In genomic region chr2:173990970-173991819, GRCh38 we compare ENCODE assay signal across 9 cellular contexts. TPM values are rescaled to one million over a fixed set of nuclear protein-coding genes. Genes with fewer than 3 reads are reported as not detected.
DNase-seq lines count a peak whose midpoint lies in the region; ATAC-seq, FAIRE-seq and TF ChIP-seq lines count a peak whose summit lies in the region.
"Had no signal": no experiment of that assay in that cellular context is flagged by ENCODE, and none has a peak within 500 bp of the region (broad histone marks: within the 10 kb centered on the region; RNA-seq: fewer than 3 reads in every experiment).

No MANE protein-coding gene starts in this region.

- no peak overlapping the region for H3K4me3 ChIP-seq in SK-N-SH (ENCODE audit: low read depth in 2 of 2, low read length in 1 of 2)
- peak overlapping the region in 1 of 3 experiments; percentile 35 for H3K4me3 ChIP-seq in keratinocyte (ENCODE audit: control insufficient read depth in 2 of 3, extremely low read depth in 1 of 3, insufficient read depth in 2 of 3, low read depth in 1 of 3, low read length in 3 of 3)
- H3K4me3 ChIP-seq in upper lobe of right lung, result no peak overlapping the region

- H3K36me3 ChIP-seq in SK-N-SH (replicated peaks in 1 of 2; ENCODE audit: control insufficient read depth in 1 of 2, insufficient read depth in 2 of 2, low read length in 1 of 2), result no peaks in the 10 kb centered on the region
- H3K36me3 ChIP-seq in keratinocyte (ENCODE audit: control insufficient read depth in 2 of 2, extremely low read depth in 1 of 2, insufficient read depth in 2 of 2, low read length in 2 of 2), result no peaks in the 10 kb centered on the region
- H3K36me3 ChIP-seq in upper lobe of right lung, result no peaks in the 10 kb centered on the region

- H3K36me3 Mint-ChIP-seq in T-cell, result no peaks in the 10 kb centered on the region

- WGBS in SK-N-SH (ENCODE audit: low lambda C conversion rate), result 57% methylated on average over 12 of the region's 13 CpGs

- no peak overlapping the region for H2AFZ ChIP-seq in SK-N-SH (ENCODE audit: low read depth)
- H2AFZ ChIP-seq in keratinocyte (ENCODE audit: control insufficient read depth, low read length), result peak overlapping the region; percentile 55

- ATAC-seq in GM18511 (IDR thresholded peaks at IDR 0.05; ENCODE audit: unreplicated experiment) (peak; percentile 79), HG02798 (IDR thresholded peaks at IDR 0.05; ENCODE audit: poor library complexity, unreplicated experiment) (peak; percentile 84), upper lobe of right lung (peak; percentile 69), T-cell (replicated peaks in 1 of 4) (no peak)

- H3K27me3 ChIP-seq in SK-N-SH (ENCODE audit: insufficient read depth) (no peaks in the 10 kb centered on the region), keratinocyte (ENCODE audit: control insufficient read depth, extremely low read depth, insufficient read depth, low read length) (no peaks in the 10 kb centered on the region), upper lobe of right lung (no peaks in the 10 kb centered on the region)

- no peak for TF ChIP-seq EP300 in SK-N-SH (IDR thresholded peaks at IDR 0.05; ENCODE audit: borderline replicate concordance in 1 of 2, low read depth in 1 of 2, low read length in 1 of 2)

- peaks cover 0 to 6% (median under 1%) of the 10 kb centered on the region in 3 donors for H3K4me1 Mint-ChIP-seq in T-cell

- no peak overlapping the region for H3K27ac Mint-ChIP-seq in T-cell

- no peaks in the 10 kb centered on the region for H3K9me2 ChIP-seq in SK-N-SH

- no peak overlapping the region for H3K4me3 Mint-ChIP-seq in T-cell

- H3K4me2 ChIP-seq in SK-N-SH (0 out of 2 replicates have a peak overlapping the region, but pooled peaks have one; percentile 6), keratinocyte (ENCODE audit: control insufficient read depth, extremely low read depth, insufficient read depth, low read depth, low read length) (peak overlapping the region; percentile 63)

- no peaks in the 10 kb centered on the region for H3K9me1 ChIP-seq in keratinocyte (ENCODE audit: control insufficient read depth, extremely low read depth, insufficient read depth, low read length)

- dilution Hi-C loops in keratinocyte (cut with MboI; ENCODE audit: extremely low pct_ligation_motif_present, low sequenced_read_pairs), result no loop called here

- FAIRE-seq in keratinocyte (lab: Jason Lieb, UNC), result peak; percentile 64
- FAIRE-seq: endometrium had no signal

- DNase-seq in SK-N-SH (peak; percentile 43), keratinocyte (ENCODE audit: low read depth, low spot score) (no peak), upper lobe of right lung (no peak), cortex of kidney (lab: John Stamatoyannopoulos, UW) (no peak), T-cell (no peak)
- no peak for DNase-seq in stimulated activated naive CD4-positive, alpha-beta T cell treated with Interleukin-2 at 50 U/mL for 16 hours (lab: John Stamatoyannopoulos, UW)

- H4K20me1 ChIP-seq in SK-N-SH (ENCODE audit: insufficient read depth) (no peaks in the 10 kb centered on the region), keratinocyte (ENCODE audit: control insufficient read depth, extremely low read depth, insufficient read depth, low read length) (no peaks in the 10 kb centered on the region)

- peaks cover 8 to 9% of the 10 kb centered on the region in 2 donors for H3K27me3 Mint-ChIP-seq in T-cell

- H3K79me2 ChIP-seq in SK-N-SH (ENCODE audit: insufficient read depth) (no peaks in the 10 kb centered on the region), keratinocyte (ENCODE audit: control insufficient read depth, insufficient read depth, low read length) (no peaks in the 10 kb centered on the region)

- H3K27ac ChIP-seq in SK-N-SH (ENCODE audit: low read depth in 2 of 2, low read length in 1 of 2) (peak overlapping the region in 1 of 2 experiments; percentile 58; a peak in 1 of 4 replicates), keratinocyte (ENCODE audit: control insufficient read depth, insufficient read depth, low read length) (peak overlapping the region; percentile 3), upper lobe of right lung (no peak overlapping the region)

- intact Hi-C loops in upper lobe of right lung (cut with DNase I), result no loop called here

- no peaks in the 10 kb centered on the region for H3F3A ChIP-seq in SK-N-SH (replicated peaks; ENCODE audit: insufficient read depth)

- TF ChIP-seq CTCF in SK-N-SH (IDR thresholded peaks at IDR 0.05) (no peak), keratinocyte (optimal IDR thresholded peaks at IDR 0.05 in 1 of 3, IDR thresholded peaks at IDR 0.05 in 1 of 3, conservative IDR thresholded peaks at IDR 0.05 in 1 of 3; ENCODE audit: extremely low read depth in 1 of 3, insufficient read depth in 2 of 3, low read length in 3 of 3) (no peak), upper lobe of right lung (IDR thresholded peaks at IDR 0.05) (no peak)

- H3K9me3 ChIP-seq in SK-N-SH, result no peaks in the 10 kb centered on the region
- H3K9me3 ChIP-seq in keratinocyte (ENCODE audit: control insufficient read depth, low read depth, low read length), result no peaks in the 10 kb centered on the region
- no peaks in the 10 kb centered on the region for H3K9me3 ChIP-seq in upper lobe of right lung

- POLR2A ChIA-PET in SK-N-SH (lab: Yijun Ruan, JAX), result interaction anchor here (0.6 kb wide), 1 partner anchor 33 kb away, joined by 4 read pairs; no protein-coding TSS in a partner anchor
- POLR2A ChIA-PET in T-cell (lab: Charles Lee), result interaction anchor here in 1 of 2 donors (0.6 kb wide), 1 partner anchor 10 kb away, joined by 4 read pairs; no protein-coding TSS in a partner anchor

- TF ChIP-seq RAD21 in SK-N-SH (IDR thresholded peaks at IDR 0.05; ENCODE audit: low read length), result 0 out of 2 replicates have a peak, but pooled peaks have one; percentile 21

- H3K4me1 ChIP-seq in SK-N-SH (ENCODE audit: control insufficient read depth in 1 of 2, insufficient read depth in 2 of 2, low read depth in 1 of 2, low read length in 1 of 2) (peaks cover 0 to 15% of the 10 kb centered on the region in 2 experiments; a peak in 2 of 4 replicates), keratinocyte (ENCODE audit: control insufficient read depth, extremely low read depth, insufficient read depth, low read length) (peaks cover 18% of the 10 kb centered on the region), upper lobe of right lung (peaks cover 24% of the 10 kb centered on the region)

- H3K9me3 Mint-ChIP-seq in T-cell, result no peaks in the 10 kb centered on the region

- CTCF ChIA-PET in SK-N-SH (lab: Yijun Ruan, JAX) (interaction anchor here (0.6 to 1.8 kb wide), 6 partner anchors 10 to 350 kb away, joined by 3 to 4 read pairs (median 3); no protein-coding TSS in a partner anchor), T-cell (lab: Charles Lee) (no interaction called here)

- no peak overlapping the region for H3K9ac ChIP-seq in SK-N-SH
- H3K9ac ChIP-seq in keratinocyte (ENCODE audit: control insufficient read depth, extremely low read depth, insufficient read depth, low read length), result peak overlapping the region; percentile 6

TF ChIP-seq in SK-N-SH, 30 proteins besides CTCF, POLR2A, EP300 and RAD21 (continues in another document):
- TF ChIP-seq POLR2AphosphoS5 (IDR thresholded peaks at IDR 0.05; ENCODE audit: low read depth, low read length) (no peak), JUND (IDR thresholded peaks at IDR 0.05) (no peak), ZBTB33 (IDR thresholded peaks at IDR 0.05; ENCODE audit: borderline replicate concordance, low read depth) (no peak), CHD2 (IDR thresholded peaks at IDR 0.05; ENCODE audit: low read length, partially characterized antibody) (no peak), SMC3 (IDR thresholded peaks at IDR 0.05; ENCODE audit: low read depth, low read length) (no peak), TEAD4 (IDR thresholded peaks at IDR 0.05; ENCODE audit: borderline replicate concordance, insufficient read depth) (no peak), FOXJ3 (CRISPR knock-in tag; IDR thresholded peaks at IDR 0.05) (no peak), RFX5 (IDR thresholded peaks at IDR 0.05; ENCODE audit: low read length) (no peak), TCF12 (IDR thresholded peaks at IDR 0.05) (no peak)

RNA-seq across cellular contexts. Expression of gene SP3, which starts 26.0 kb away (rescaled TPM):
- polyA plus RNA-seq in SK-N-SH (2012; rRNA removed), result 23.1 and 28.9 TPM in 2 replicates
- 25.0 and 30.2 TPM in 2 replicates for polyA plus RNA-seq in SK-N-SH (2012; cell fraction: cytosol; rRNA removed)
- polyA plus RNA-seq in SK-N-SH (2012; cell fraction: nucleus; rRNA removed), result 12.7 and 27.2 TPM in 2 replicates
- polyA plus RNA-seq in keratinocyte, result 31.9 to 46.7 TPM (median 39.3 TPM) in 3 replicates
- polyA plus RNA-seq in keratinocyte (2011; ENCODE audit: low read depth), result 14.9 TPM
- 13.6 and 34.9 TPM in 2 replicates for polyA plus RNA-seq in keratinocyte (2011; cell fraction: cytosol; rRNA removed)
- 27.6 and 29.2 TPM in 2 replicates for polyA plus RNA-seq in keratinocyte (2011; cell fraction: nucleus; rRNA removed)
- polyA plus RNA-seq in keratinocyte (2012; ENCODE audit: low replicate concordance), result 24.9 and 25.4 TPM in 2 replicates
- 25.9 to 93.0 TPM (median 54.3 TPM) in 3 replicates for polyA minus RNA-seq in keratinocyte
- polyA minus RNA-seq in keratinocyte (2011; cell fraction: cytosol; rRNA and poly(A)+ RNA removed), result 17.8 TPM
- 35.9 and 68.2 TPM in 2 replicates for polyA minus RNA-seq in keratinocyte (2011; cell fraction: nucleus; rRNA and poly(A)+ RNA removed)
- total RNA-seq in upper lobe of right lung, result 77.4 TPM
- 100 to 1,000 TPM; 107 to 150 (median 123) TPM for total RNA-seq in T-cell

Comparison
In these comparisons a context has a peak if more than half of its experiments do, and no peak if none do; other contexts are left out.
1. ATAC-seq: peak in GM18511 (single experiment), HG02798 (single experiment) and upper lobe of right lung (single experiment); none in T-cell (0 of 4).